ENCODE assay signal across 7 cellular contexts in genomic region chr7:67036432-67037395, GRCh38. TPM values are rescaled to one million over a fixed set of nuclear protein-coding genes. Genes with fewer than 3 reads are reported as not detected.
DNase-seq lines count a peak whose midpoint lies in the region; ATAC-seq and TF ChIP-seq lines count a peak whose summit lies in the region.
"Not testable (repeated sequence)": the region's sequence is repeated elsewhere in the genome, so short reads cannot be mapped to it uniquely, and the experiment has no call there.

No MANE protein-coding gene starts in this region.

- intact Hi-C loops in heart left ventricle (cut with DNase I); mucosa of descending colon (cut with DNase I, micrococcal nuclease); gastrocnemius medialis (cut with DNase I; ENCODE audit: low total_unique reads): not testable (repeated sequence)

- H3K4me1 ChIP-seq in heart left ventricle = peaks cover 0 to 14% (median 2%) of the 10 kb centered on the region in 12 donors
- not testable (repeated sequence) for H3K4me1 ChIP-seq in mucosa of descending colon (ENCODE audit: low read depth)
- H3K4me1 ChIP-seq in gastrocnemius medialis = peaks cover 12% of the 10 kb centered on the region in 2 donors

- peak overlapping the region; percentile 64 for H3K27ac ChIP-seq in caudate nucleus (ENCODE audit: low read depth, low read length)
- H3K27ac ChIP-seq in heart left ventricle = peak overlapping the region in 6 of 12 donors; percentile 22 to 64 (median 40)
- H3K27ac ChIP-seq in gastrocnemius medialis = peak overlapping the region; percentile 79 to 91 (median 88)

- not testable (repeated sequence) for TF ChIP-seq CTCF in heart left ventricle (IDR thresholded peaks at IDR 0.05); mucosa of descending colon (IDR thresholded peaks at IDR 0.05); gastrocnemius medialis (IDR thresholded peaks at IDR 0.05 in 4 of 5, conservative IDR thresholded peaks at IDR 0.05 in 1 of 5)

- ATAC-seq in heart left ventricle (peak; percentile 91 to 97 (median 97)), mucosa of descending colon (peak; percentile 82), gastrocnemius medialis (peak; percentile 96)

- peak; percentile 28 for DNase-seq in DMS79 treated with DMSO at 0.1 percent for 48 hours (lab: John Stamatoyannopoulos, UW)
- peak; percentile 16 for DNase-seq in NCI-H2081 treated with DMSO at 0.1 percent for 48 hours (lab: John Stamatoyannopoulos, UW)
- peak; percentile 34 for DNase-seq in NCI-H82 treated with DMSO at 0.1 percent for 48 hours (lab: John Stamatoyannopoulos, UW; ENCODE audit: unreplicated experiment)
- DNase-seq in caudate nucleus (lab: John Stamatoyannopoulos, UW) = peak in 57 of 61 donors; percentile 13 to 88 (median 69)
- DNase-seq in heart left ventricle = peak; percentile 47 to 74 (median 69)
- DNase-seq in mucosa of descending colon = peak in 1 of 3 donors; percentile 34
- DNase-seq in gastrocnemius medialis = peak; percentile 73 to 91

- H3K36me3 ChIP-seq in heart left ventricle = peaks cover 0 to 21% (median 12%) of the 10 kb centered on the region in 9 donors
- H3K36me3 ChIP-seq in mucosa of descending colon (ENCODE audit: low read depth); gastrocnemius medialis: not testable (repeated sequence)

- H3K4me3 ChIP-seq in heart left ventricle, mucosa of descending colon, gastrocnemius medialis: not testable (repeated sequence)

- H3K9me3 ChIP-seq in heart left ventricle, mucosa of descending colon, gastrocnemius medialis: not testable (repeated sequence)

- not testable (repeated sequence) for H3K27me3 ChIP-seq in heart left ventricle, gastrocnemius medialis

- TF ChIP-seq POLR2A in heart left ventricle (IDR thresholded peaks at IDR 0.05); gastrocnemius medialis (IDR thresholded peaks at IDR 0.05): not testable (repeated sequence)

- WGBS in heart left ventricle, 4 donors = 74 to 78% (median 76%) methylated on average over 9 to 10 of the region's 10 CpGs

- in situ Hi-C loops in gastrocnemius medialis (cut with MboI; ENCODE audit: low sequenced_read_pairs in 4 of 4) = loop anchor here in 1 of 4 donors (25.0 kb wide), 1 partner anchor 276 kb away; no protein-coding TSS in a partner anchor

RNA-seq across cellular contexts. Expression of gene TYW1, which starts 40.1 kb away (rescaled TPM):
- total RNA-seq in heart left ventricle = 10 to 100 TPM in 7 of 9 donors, 1 to 10 TPM in 2; 9.6 to 16.1 (median 11.7) TPM
- 10 to 100 TPM in 1 of 2 donors, 1 to 10 TPM in 1; 4.9 to 10.5 TPM for polyA plus RNA-seq in heart left ventricle
- 10 to 100 TPM; 14.6 to 19.0 (median 16.6) TPM for total RNA-seq in mucosa of descending colon
- total RNA-seq in gastrocnemius medialis = 10 to 100 TPM; 15.4 to 33.8 (median 19.7) TPM

RNA-seq across cellular contexts. Expression of gene SBDS, which starts 41.3 kb away (rescaled TPM):
- total RNA-seq in heart left ventricle (100 to 1,000 TPM; 135 to 310 (median 225) TPM), mucosa of descending colon (100 to 1,000 TPM; 129 to 153 (median 134) TPM), gastrocnemius medialis (100 to 1,000 TPM; 226 to 391 (median 235) TPM)
- 100 to 1,000 TPM; 154 to 308 TPM for polyA plus RNA-seq in heart left ventricle
